In genomic region chr11:5473921-5474320, GRCh38 we compare ENCODE assay signal across 10 cellular contexts. TPM values are rescaled to one million over a fixed set of nuclear protein-coding genes. Genes with fewer than 3 reads are reported as not detected.
"Had no signal": no experiment of that assay in that cellular context is flagged by ENCODE, and none has a peak within 500 bp of the region (broad histone marks: within the 10 kb centered on the region; RNA-seq: fewer than 3 reads in every experiment).

No MANE protein-coding gene starts in this region.

- DNase-seq: H7, HFFc6, KG1 had no signal

- H2AFZ ChIP-seq: GM23338 had no signal

- H3K9me3 ChIP-seq: HAP-1 had no signal

- H3K36me3 ChIP-seq: HAP-1 had no signal

- H3K4me1 ChIP-seq: HAP-1 had no signal

- H3K4me2 ChIP-seq: GM23338 had no signal

- ATAC-seq: GM23338, HCT116 had no signal

- FAIRE-seq: H1 had no signal

- H3K27ac ChIP-seq: HL-60 had no signal

- H3K4me3 ChIP-seq: GM23338, HAP-1 had no signal

RNA-seq across cellular contexts. Expression of gene OR52D1, which starts 14.6 kb away (rescaled TPM):
- total RNA-seq: GM23338, H1, H7, HFFc6, HT1080 had no signal
- polyA plus RNA-seq: GM23338, H1, IgD-negative memory B cell had no signal

RNA-seq across cellular contexts. Expression of gene OR51I2, which starts 24.8 kb away (rescaled TPM):
- total RNA-seq: GM23338, H1, H7, HFFc6 had no signal
- polyA plus RNA-seq: GM23338, H1, IgD-negative memory B cell had no signal

RNA-seq across cellular contexts. Expression of gene OR51I1, which starts 32.6 kb away (rescaled TPM):
- total RNA-seq: H1, H7, HFFc6 had no signal
- polyA plus RNA-seq: GM23338, H1, IgD-negative memory B cell had no signal

RNA-seq across cellular contexts. Expression of gene UBQLN3, which starts 35.8 kb away (rescaled TPM):
- total RNA-seq: GM23338, H1, H7, HFFc6, HT1080 had no signal
- polyA plus RNA-seq: GM23338, H1, IgD-negative memory B cell had no signal

RNA-seq across cellular contexts. Expression of gene UBQLNL, which starts 42.6 kb away (rescaled TPM):
- total RNA-seq: H1, H7, HT1080 had no signal
- polyA plus RNA-seq: GM23338, IgD-negative memory B cell had no signal
